Comparison of ENCODE assay signal across 38 cellular contexts in genomic region chr13:37089495-37089894, GRCh38. TPM values are rescaled to one million over a fixed set of nuclear protein-coding genes. Genes with fewer than 3 reads are reported as not detected.
"Had no signal": no experiment of that assay in that cellular context is flagged by ENCODE, and none has a peak within 500 bp of the region (broad histone marks: within the 10 kb centered on the region; RNA-seq: fewer than 3 reads in every experiment).

No MANE protein-coding gene starts in this region.

- H3K27me3 ChIP-seq: adrenal gland, body of pancreas, brain microvascular endothelial cell, breast epithelium had no signal

- H3K9me3 ChIP-seq: adrenal gland, body of pancreas, breast epithelium had no signal

- FAIRE-seq: astrocyte, TTC549 had no signal

- ATAC-seq: activated CD8-positive, alpha-beta T cell treated with anti-CD3 and anti-CD28 coated beads for 36 hours; activated naive CD4-positive, alpha-beta T cell treated with anti-CD3 and anti-CD28 coated beads, Interleukin-2, amount 50 U/mL, for 72 hours; activated T-cell treated with anti-CD3 and anti-CD28 coated beads, Interleukin-2, amount 50 U/mL, for 4 hours; activated T-cell treated with anti-CD3 and anti-CD28 coated beads, Interleukin-2, amount 50 U/mL, for 72 hours; activated T-helper 17 cell treated with anti-CD3 and anti-CD28 coated beads, Interleukin-2, amount 50 U/mL, for 72 hours; body of pancreas had no signal

- H3K4me1 ChIP-seq: adrenal gland, body of pancreas, breast epithelium had no signal

- H3K27ac ChIP-seq: adrenal gland, body of pancreas, brain microvascular endothelial cell, breast epithelium, VCaP had no signal

- DNase-seq: activated B cell treated with CpG ODN at 0.5 μM for 24 hours; activated CD4-positive, alpha-beta memory T cell treated with anti-CD3 and anti-CD28 coated beads for 36 hours; activated CD4-positive, alpha-beta T cell treated with anti-CD3 and anti-CD28 coated beads for 4 hours; activated CD4-positive, alpha-beta T cell treated with anti-CD3 and anti-CD28 coated beads, Interleukin-2, amount 10 ng/mL, durations not matched to agents 24 days and 14 days; activated CD4-positive, alpha-beta T cell treated with anti-CD3 and anti-CD28 coated beads, Interleukin-2, amount 50 U/mL, for 1 hour; activated CD4-positive, alpha-beta T cell treated with anti-CD3 and anti-CD28 coated beads, Interleukin-2, amount 50 U/mL, for 4 hours; activated CD4-positive, CD25-positive, alpha-beta regulatory T cell treated with anti-CD3 and anti-CD28 coated beads, Interleukin-2, amount 50 U/mL, for 72 hours; activated CD8-positive, alpha-beta memory T cell treated with anti-CD3 and anti-CD28 coated beads, Interleukin-2, amount 50 U/mL, for 4 hours; activated CD8-positive, alpha-beta T cell treated with anti-CD3 and anti-CD28 coated beads for 36 hours; activated effector memory CD4-positive, alpha-beta T cell treated with anti-CD3 and anti-CD28 coated beads, Interleukin-2, amount 50 U/mL, for 16 hours; activated gamma-delta T cell treated with Interleukin-2 at 50 U/mL for 16 hours; activated naive CD4-positive, alpha-beta T cell; activated naive CD4-positive, alpha-beta T cell treated with anti-CD3 and anti-CD28 coated beads for 36 hours; activated naive CD4-positive, alpha-beta T cell treated with anti-CD3 and anti-CD28 coated beads, Interleukin-2, amount 50 U/mL, for 16 hours; activated naive CD8-positive, alpha-beta T cell treated with anti-CD3 and anti-CD28 coated beads for 36 hours; activated T-cell treated with anti-CD3 and anti-CD28 coated beads for 4 hours; activated T-cell treated with anti-CD3 and anti-CD28 coated beads, Interleukin-2, amount 50 U/mL, for 1 hour; activated T-cell treated with anti-CD3 and anti-CD28 coated beads, Interleukin-2, amount 50 U/mL, for 4 hours; activated T-cell treated with anti-CD3 and anti-CD28 coated beads, Interleukin-2, amount 50 U/mL, for 72 hours; adrenal gland; amniotic stem cell; aorta; body of pancreas; brain microvascular endothelial cell; central memory CD4-positive, alpha-beta T cell; T-helper 1 cell; T-helper 2 cell; T-helper 9 cell had no signal

- H3K36me3 ChIP-seq: adrenal gland, brain microvascular endothelial cell, breast epithelium had no signal

- H3K4me3 ChIP-seq: adrenal gland, body of pancreas, breast epithelium had no signal

RNA-seq across cellular contexts. Expression of gene CSNK1A1L, which starts 16.0 kb away (rescaled TPM):
- total RNA-seq: activated B cell treated with CpG ODN at 0.5 μM for 24 hours; activated CD4-positive, alpha-beta memory T cell treated with anti-CD3 and anti-CD28 coated beads for 36 hours; activated CD4-positive, alpha-beta T cell treated with anti-CD3 and anti-CD28 coated beads, Interleukin-2, amount 10 ng/mL, durations not matched to agents 24 days and 14 days; activated CD8-positive, alpha-beta memory T cell treated with anti-CD3 and anti-CD28 coated beads for 36 hours; activated CD8-positive, alpha-beta T cell treated with anti-CD3 and anti-CD28 coated beads for 36 hours; activated naive CD4-positive, alpha-beta T cell treated with anti-CD3 and anti-CD28 coated beads for 36 hours; activated naive CD4-positive, alpha-beta T cell treated with anti-CD3 and anti-CD28 coated beads, Interleukin-2, amount 50 U/mL, for 72 hours; activated T-cell treated with anti-CD3 and anti-CD28 coated beads, Interleukin-2, amount 50 U/mL, for 4 hours; activated T-cell treated with anti-CD3 and anti-CD28 coated beads, Interleukin-2, amount 50 U/mL, for 72 hours; activated T-helper 1 cell treated with anti-CD3 and anti-CD28 coated beads, Interleukin-12 subunit alpha, Interleukin-12 subunit beta, Interleukin-2, Interleukin-4 antibody, amounts not matched to agents 30 ng/mL and 10 ng/mL and 1 ng/mL, durations not matched to agents 14 hours and 24 hours and 36 hours; activated T-helper 17 cell treated with anti-CD3 and anti-CD28 coated beads, Interleukin-2, amount 50 U/mL, for 72 hours; adrenal gland; aorta; astrocyte; body of pancreas; breast epithelium; cardiac septum; cerebellum had no signal
- polyA plus RNA-seq: adrenal gland, aorta had no signal
